In the genomic region with DNA sequence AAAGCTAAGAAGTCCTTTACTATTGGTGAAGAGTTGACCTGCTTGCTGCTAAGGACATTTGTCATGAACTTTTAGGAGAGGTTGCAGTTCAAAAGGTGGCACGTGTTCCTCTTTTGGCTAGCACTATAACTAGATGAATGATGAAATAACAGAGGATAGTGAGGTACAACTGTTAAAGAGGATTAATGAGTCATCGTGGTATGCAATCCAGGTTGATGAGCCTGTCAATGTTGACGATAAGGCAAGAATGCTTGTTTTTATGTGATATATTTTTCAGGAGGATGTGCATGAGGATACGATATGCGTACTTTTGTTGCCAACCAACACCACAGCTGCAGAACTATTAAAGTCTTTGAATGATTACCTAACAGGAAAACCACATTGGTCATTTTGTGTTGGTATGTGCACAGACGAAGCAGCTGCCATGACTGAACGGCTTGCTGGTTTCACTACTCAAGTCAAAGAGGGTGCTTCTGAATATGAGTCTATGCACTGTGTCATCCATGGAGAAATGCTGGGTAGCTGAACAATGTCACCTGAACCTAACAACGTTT, we compare ENCODE assay signal across 8 cellular contexts. TPM values are rescaled to one million over a fixed set of nuclear protein-coding genes. Genes with fewer than 3 reads are reported as not detected.
DNase-seq lines count a peak whose midpoint lies in the region; ATAC-seq and TF ChIP-seq lines count a peak whose summit lies in the region.

No MANE protein-coding gene starts in this region.

- ATAC-seq in left cardiac atrium (peak; percentile 35 to 45), right cardiac atrium (no peak), HG02852 (IDR thresholded peaks at IDR 0.05; ENCODE audit: unreplicated experiment) (peak; percentile 98), natural killer cell (peak; percentile 87 to 90 (median 88))

- H3K4me3 Mint-ChIP-seq in activated naive CD4-positive, alpha-beta T cell treated with anti-CD3 and anti-CD28 coated beads for 36 hours: peak overlapping the region; percentile 33
- peak overlapping the region; percentile 59 for H3K4me3 Mint-ChIP-seq in natural killer cell

- H3K9me3 Mint-ChIP-seq in activated naive CD4-positive, alpha-beta T cell treated with anti-CD3 and anti-CD28 coated beads for 36 hours: no peaks in the 10 kb centered on the region
- no peaks in the 10 kb centered on the region for H3K9me3 Mint-ChIP-seq in natural killer cell

- peaks cover 32% of the 10 kb centered on the region for H3K36me3 Mint-ChIP-seq in activated naive CD4-positive, alpha-beta T cell treated with anti-CD3 and anti-CD28 coated beads for 36 hours (ENCODE audit: low read depth)
- H3K36me3 Mint-ChIP-seq in natural killer cell: no peaks in the 10 kb centered on the region

- WGBS in right cardiac atrium: 68% methylated on average over 8 of the region's 8 CpGs

- no peaks in the 10 kb centered on the region for H3K27me3 Mint-ChIP-seq in activated naive CD4-positive, alpha-beta T cell treated with anti-CD3 and anti-CD28 coated beads for 36 hours (ENCODE audit: low read depth)
- no peaks in the 10 kb centered on the region for H3K27me3 Mint-ChIP-seq in natural killer cell (ENCODE audit: low read depth in 2 of 2)

- H3K4me1 Mint-ChIP-seq in activated naive CD4-positive, alpha-beta T cell treated with anti-CD3 and anti-CD28 coated beads for 36 hours (ENCODE audit: low read depth): peaks cover 23% of the 10 kb centered on the region
- peaks cover 22 to 36% of the 10 kb centered on the region in 2 donors for H3K4me1 Mint-ChIP-seq in natural killer cell

- intact Hi-C loops in left cardiac atrium (cut with DNase I): no loop called here
- intact Hi-C loops in right cardiac atrium (cut with DNase I): no loop called here
- intact Hi-C loops in activated naive CD4-positive, alpha-beta T cell treated with anti-CD3 and anti-CD28 coated beads for 36 hours (cut with micrococcal nuclease): loop anchor here (1.0 kb wide), 8 partner anchors 11 to 540 kb away; no protein-coding TSS in a partner anchor
- intact Hi-C loops in natural killer cell (cut with micrococcal nuclease): loop anchor here (1.0 kb wide), 1 partner anchor 289 kb away; the partner anchor contains the start of gene GTF2A1

- CTCF ChIA-PET in activated naive CD4-positive, alpha-beta T cell treated with anti-CD3 and anti-CD28 coated beads for 36 hours (lab: Charles Lee): interaction anchor here (1.9 to 2.1 kb wide), 2 partner anchors 11 to 56 kb away, joined by 7 to 15 read pairs; partner anchors contain the start of gene CEP128

- no peaks in the 10 kb centered on the region for H3K9me3 ChIP-seq in right cardiac atrium (ENCODE audit: control insufficient read depth, low read length)

- H3K4me1 ChIP-seq in right cardiac atrium (ENCODE audit: control insufficient read depth, insufficient read depth, low read length): peaks cover 2% of the 10 kb centered on the region

- no peak for DNase-seq in left cardiac atrium
- DNase-seq in right cardiac atrium: no peak
- DNase-seq in NOMO-1 (lab: John Stamatoyannopoulos, UW; ENCODE audit: unreplicated experiment in 2 of 2): peak; percentile 81 to 98
- peak; percentile 79 for DNase-seq in activated naive CD4-positive, alpha-beta T cell treated with anti-CD3 and anti-CD28 coated beads for 36 hours
- no peak for DNase-seq in natural killer cell
- no peak for DNase-seq in NCI-H1436 (lab: John Stamatoyannopoulos, UW)
- DNase-seq in SHP77 treated with DMSO at 0.1 percent for 48 hours (lab: John Stamatoyannopoulos, UW): no peak

- TF ChIP-seq CTCF in natural killer cell (IDR thresholded peaks at IDR 0.05): no peak

- H3K27me3 ChIP-seq in right cardiac atrium (ENCODE audit: control insufficient read depth, insufficient read depth): no peaks in the 10 kb centered on the region

- peak overlapping the region; percentile 73 for H3K27ac Mint-ChIP-seq in activated naive CD4-positive, alpha-beta T cell treated with anti-CD3 and anti-CD28 coated beads for 36 hours
- peak overlapping the region; percentile 72 to 89 for H3K27ac Mint-ChIP-seq in natural killer cell

- H3K4me3 ChIP-seq in right cardiac atrium (ENCODE audit: low read length): no peak overlapping the region

- no peak overlapping the region for H3K27ac ChIP-seq in right cardiac atrium (ENCODE audit: low read length)

RNA-seq across cellular contexts. Expression of gene CEP128, which starts 10.6 kb away (rescaled TPM):
- total RNA-seq in left cardiac atrium: 1 to 10 TPM; 4.0 to 5.2 TPM
- 1 to 10 TPM; 4.4 to 9.2 (median 5.9) TPM for total RNA-seq in right cardiac atrium
- 1.2 TPM for polyA plus RNA-seq in right cardiac atrium
- total RNA-seq in activated naive CD4-positive, alpha-beta T cell treated with anti-CD3 and anti-CD28 coated beads for 36 hours: 10 to 100 TPM; 16.4 to 17.1 TPM
- total RNA-seq in natural killer cell: 10 to 100 TPM; 14.4 to 16.7 (median 15.6) TPM

RNA-seq across cellular contexts. Expression of gene TSHR, which starts 24.5 kb away (rescaled TPM):
- total RNA-seq in left cardiac atrium (not detected), right cardiac atrium (not detected), natural killer cell (under 1 TPM in 1 of 3 donors, not detected in 2; 0.80 TPM)
- polyA plus RNA-seq in right cardiac atrium: 0.07 TPM
- total RNA-seq in activated naive CD4-positive, alpha-beta T cell treated with anti-CD3 and anti-CD28 coated beads for 36 hours: not detected

Comparison
In these comparisons a context has a peak if more than half of its experiments do, and no peak if none do; other contexts are left out.
1. ATAC-seq: peak in left cardiac atrium (2 of 2), HG02852 (single experiment) and natural killer cell (3 of 3); none in right cardiac atrium (0 of 2).
2. DNase-seq: peak in NOMO-1 (2 of 2) and activated naive CD4-positive, alpha-beta T cell treated with anti-CD3 and anti-CD28 coated beads for 36 hours (single experiment); none in left cardiac atrium (single experiment), right cardiac atrium (0 of 3), natural killer cell (single experiment), NCI-H1436 (single experiment) and SHP77 treated with DMSO at 0.1 percent for 48 hours (single experiment).
3. intact Hi-C loops: an anchor here in activated naive CD4-positive, alpha-beta T cell treated with anti-CD3 and anti-CD28 coated beads for 36 hours (1.0 kb wide) and natural killer cell (1.0 kb wide); none called in left cardiac atrium and right cardiac atrium.